33 cellular contexts compared by ENCODE assay signal in genomic region chr17:66094727-66095126, GRCh38.
A peak's percentile ranks its signal among the peaks of the same experiment; 100 is the strongest.
DNase-seq lines count a peak whose midpoint lies in the region; ATAC-seq, FAIRE-seq and TF ChIP-seq lines count a peak whose summit lies in the region.
"Had no signal": no experiment of that assay in that cellular context is flagged by ENCODE, and none has a peak within 500 bp of the region (broad histone marks: within the 10 kb centered on the region; RNA-seq: fewer than 3 reads in every experiment).

No MANE protein-coding gene starts in this region.

- TF ChIP-seq EP300 in HepG2 (IDR thresholded peaks at IDR 0.05; ENCODE audit: low read depth in 2 of 2, low read length in 2 of 2) (no peak), HepG2 (CRISPR knock-in tag; IDR thresholded peaks at IDR 0.05; ENCODE audit: borderline replicate concordance) (no peak), A549 (IDR thresholded peaks at IDR 0.05) (no peak)

- no peak overlapping the region for H4K8ac ChIP-seq in IMR-90 (ENCODE audit: low read depth in 2 of 2, low read length in 2 of 2)

- H3K9ac ChIP-seq in HepG2 (ENCODE audit: insufficient read depth, low read depth, low read length), result no peak overlapping the region
- no peak overlapping the region for H3K9ac ChIP-seq in IMR-90 (ENCODE audit: low read depth, low read length)
- H3K9ac ChIP-seq: BLaER1; BLaER1 treated with 17β-estradiol and CSF1 and Interleukin-3, amounts not matched to agents 10 nM and 100 nM had no signal

- ATAC-seq in HepG2, result no peak
- ATAC-seq in right lobe of liver, result no peak
- ATAC-seq in A549, result no peak
- no peak for ATAC-seq in IMR-90 (ENCODE audit: low read depth)
- ATAC-seq in lower lobe of right lung, result no peak
- ATAC-seq: CD8-positive, alpha-beta T cell had no signal

- no peaks in the 10 kb centered on the region for H3K36me3 ChIP-seq in HepG2 (replicated peaks in 1 of 2; ENCODE audit: control insufficient read depth in 1 of 2, insufficient read depth in 2 of 2, low read length in 2 of 2)
- no peaks in the 10 kb centered on the region for H3K36me3 ChIP-seq in right lobe of liver
- H3K36me3 ChIP-seq in IMR-90 (ENCODE audit: control insufficient read depth, insufficient read depth, low read length), result no peaks in the 10 kb centered on the region
- H3K36me3 ChIP-seq in lower lobe of right lung, result peaks cover 14% of the 10 kb centered on the region
- peaks cover 7% of the 10 kb centered on the region for H3K36me3 ChIP-seq in A673 (ENCODE audit: insufficient read depth, low read length, poor library complexity, severe bottlenecking)
- H3K36me3 ChIP-seq: BE2C had no signal

- H3K9me3 ChIP-seq in HepG2 (ENCODE audit: low read length) (0 out of 2 replicates have a peak, but pooled peaks cover 3% of the 10 kb centered on the region), right lobe of liver (no peaks in the 10 kb centered on the region), A549 (no peaks in the 10 kb centered on the region; the same call in 2 of the 3 replicates), IMR-90 (ENCODE audit: control insufficient read depth, insufficient read depth, low read length) (no peaks in the 10 kb centered on the region; the same call in 1 of the 2 replicates), lower lobe of right lung (peaks cover 5% of the 10 kb centered on the region), A673 (ENCODE audit: low read depth, low read length, poor library complexity, severe bottlenecking) (peaks cover 8% of the 10 kb centered on the region)
- H3K9me3 ChIP-seq: BE2C had no signal

- CTCF ChIA-PET in HepG2 (lab: Yijun Ruan, JAX; ENCODE audit: low intra/inter-chr PET ratio, low total read pairs), result no interaction called here
- CTCF ChIA-PET in A549 (lab: Yijun Ruan, JAX), result no interaction called here
- CTCF ChIA-PET in IMR-90 (lab: Yijun Ruan, JAX), result no interaction called here
- CTCF ChIA-PET in A673 (lab: Charles Lee), result no interaction called here

- DNase-seq in HepG2 (ENCODE audit: low spot score), result no peak
- DNase-seq in right lobe of liver, result no peak
- DNase-seq in A549 (ENCODE audit: low read depth in 1 of 2, low spot score in 1 of 2), result no peak
- no peak for DNase-seq in H54 (ENCODE audit: insufficient read length, low spot score)
- no peak for DNase-seq in IMR-90
- DNase-seq in lower lobe of right lung, result no peak
- no peak for DNase-seq in NK-92 treated with Interleukin-12 subunit alpha and Interleukin-12 subunit beta, amount 100 ng/mL, for 24 hours (lab: John Stamatoyannopoulos, UW)
- no peak for DNase-seq in A673 (ENCODE audit: low spot score)
- DNase-seq: 8988T; ACHN; AML-193; BE2C; C1 segment of cervical spinal cord; Caco-2; Calu3; CD4-positive, alpha-beta memory T cell; CD4-positive, alpha-beta T cell; CD4-positive, CD25-positive, alpha-beta regulatory T cell; CD8-positive, alpha-beta memory T cell; CD8-positive, alpha-beta T cell; COR-L47; DMS 273 treated with DMSO at 0.1 percent for 48 hours; DMS153; DMS53; DMS79; DMS79 treated with DMSO at 0.1 percent for 48 hours; DND-41; EL had no signal

- H3K27ac ChIP-seq in HepG2 (ENCODE audit: extremely low read length, insufficient read depth, low read length) (no peak overlapping the region), right lobe of liver (no peak overlapping the region), A549 (no peak overlapping the region), IMR-90 (ENCODE audit: insufficient read depth, low read length) (no peak overlapping the region), lower lobe of right lung (no peak overlapping the region), A673 (ENCODE audit: low read depth, low read length, poor library complexity, severe bottlenecking) (no peak overlapping the region)
- H3K27ac ChIP-seq: 22Rv1; BLaER1; BLaER1 treated with 17β-estradiol and CSF1 and Interleukin-3, amounts not matched to agents 10 nM and 100 nM; C4-2B had no signal

- H4K20me1 ChIP-seq in HepG2 (ENCODE audit: insufficient read depth, low read length) (no peaks in the 10 kb centered on the region), IMR-90 (ENCODE audit: insufficient read depth, low read length) (no peaks in the 10 kb centered on the region)
- H4K20me1 ChIP-seq: BLaER1; BLaER1 treated with 17β-estradiol and CSF1 and Interleukin-3, amounts not matched to agents 10 nM and 100 nM had no signal

- no peak overlapping the region for H3K4me3 ChIP-seq in HepG2 (replicated peaks in 1 of 3; ENCODE audit: insufficient read depth in 1 of 3, low read depth in 2 of 3, low read length in 3 of 3)
- no peak overlapping the region for H3K4me3 ChIP-seq in right lobe of liver
- H3K4me3 ChIP-seq in A549, result no peak overlapping the region
- H3K4me3 ChIP-seq in IMR-90 (ENCODE audit: insufficient read depth, low read depth, low read length), result no peak overlapping the region
- H3K4me3 ChIP-seq in lower lobe of right lung, result no peak overlapping the region
- no peak overlapping the region for H3K4me3 ChIP-seq in A673 (ENCODE audit: low read depth, low read length, poor library complexity, severe bottlenecking)
- H3K4me3 ChIP-seq: BLaER1; BLaER1 treated with 17β-estradiol and CSF1 and Interleukin-3, amounts not matched to agents 10 nM and 100 nM had no signal

- H3K79me2 ChIP-seq in HepG2 (ENCODE audit: insufficient read depth, low read length), result no peaks in the 10 kb centered on the region

- H2AFZ ChIP-seq in HepG2 (ENCODE audit: low read length), result no peak overlapping the region
- no peak overlapping the region for H2AFZ ChIP-seq in IMR-90 (replicated peaks; ENCODE audit: low read length, poor library complexity)

- H3K56ac ChIP-seq in IMR-90 (ENCODE audit: extremely low read depth, insufficient read depth, low read length), result no peak overlapping the region

- no peak overlapping the region for H4K5ac ChIP-seq in IMR-90 (ENCODE audit: low read depth, low read length)

- no peak overlapping the region for H4K91ac ChIP-seq in IMR-90 (ENCODE audit: insufficient read depth, low read depth, low read length)

- H2AK9ac ChIP-seq in IMR-90 (replicated peaks; ENCODE audit: low read depth, low read length, poor library complexity), result no peak overlapping the region

- in situ Hi-C loops in HepG2 (cut with HindIII; ENCODE audit: extremely low pct_ligation_motif_present, low pct_unique_long_range_greater_than_20kb), result no loop called here
- in situ Hi-C loops in IMR-90 (cut with MboI; ENCODE audit: low sequenced_read_pairs), result no loop called here

- H2BK20ac ChIP-seq in IMR-90 (ENCODE audit: low read depth, low read length), result no peak overlapping the region

- H3K4me2 ChIP-seq in HepG2 (ENCODE audit: low read depth, low read length) (no peak overlapping the region), A549 (no peak overlapping the region), IMR-90 (ENCODE audit: low read depth, low read length) (no peak overlapping the region)
- H3K4me2 ChIP-seq: BLaER1; BLaER1 treated with 17β-estradiol and CSF1 and Interleukin-3, amounts not matched to agents 10 nM and 100 nM had no signal

- no peak overlapping the region for H3K23ac ChIP-seq in IMR-90 (ENCODE audit: low read depth, low read length)

- H3K18ac ChIP-seq in IMR-90 (ENCODE audit: low read depth, low read length), result no peak overlapping the region

- H3K79me1 ChIP-seq in IMR-90 (ENCODE audit: low read depth in 1 of 2, low read length in 2 of 2), result no peaks in the 10 kb centered on the region

- intact Hi-C loops in HepG2 (cut with micrococcal nuclease; ENCODE audit: unreplicated experiment) (no loop called here), right lobe of liver (cut with DNase I) (no loop called here), IMR-90 (cut with micrococcal nuclease) (no loop called here), lower lobe of right lung (cut with DNase I) (no loop called here), A673 (cut with micrococcal nuclease; ENCODE audit: unreplicated experiment) (no loop called here)

- TF ChIP-seq RAD21 in HepG2 (CRISPR knock-in tag; IDR thresholded peaks at IDR 0.05), result no peak
- TF ChIP-seq RAD21 in A549 (conservative IDR thresholded peaks at IDR 0.05 in 1 of 2, IDR thresholded peaks at IDR 0.05 in 1 of 2), result no peak
- no peak for TF ChIP-seq RAD21 in IMR-90 (IDR thresholded peaks at IDR 0.05; ENCODE audit: low read length)

- no peak overlapping the region for H2BK5ac ChIP-seq in IMR-90 (ENCODE audit: low read depth, low read length, poor library complexity, severe bottlenecking)

- no peak overlapping the region for H2BK120ac ChIP-seq in IMR-90 (ENCODE audit: low read depth, low read length)

- H3K4me1 ChIP-seq in HepG2 (ENCODE audit: insufficient read depth, low read length), result 0 out of 2 replicates have a peak, but pooled peaks cover 6% of the 10 kb centered on the region
- no peaks in the 10 kb centered on the region for H3K4me1 ChIP-seq in right lobe of liver
- H3K4me1 ChIP-seq in A549, result no peaks in the 10 kb centered on the region
- H3K4me1 ChIP-seq in IMR-90 (ENCODE audit: control insufficient read depth, insufficient read depth, low read length), result peaks cover 2% of the 10 kb centered on the region; the same call in 1 of the 2 replicates
- H3K4me1 ChIP-seq in lower lobe of right lung, result no peaks in the 10 kb centered on the region
- H3K4me1 ChIP-seq in A673 (ENCODE audit: insufficient read depth, low read length, poor library complexity, severe bottlenecking), result no peaks in the 10 kb centered on the region
- H3K4me1 ChIP-seq: BE2C; BLaER1; BLaER1 treated with 17β-estradiol and CSF1 and Interleukin-3, amounts not matched to agents 10 nM and 100 nM had no signal

- H3K9me1 ChIP-seq in IMR-90 (ENCODE audit: insufficient read depth, low read length), result no peaks in the 10 kb centered on the region

- H3K14ac ChIP-seq in IMR-90 (replicated peaks; ENCODE audit: low read depth, low read length), result no peak overlapping the region

- no TSS peak for BruUV-seq in HepG2 (replicated peaks; lab: Mats Ljungman, UMichigan)
- no TSS peak for BruUV-seq in IMR-90 (replicated peaks; lab: Mats Ljungman, UMichigan)
- no TSS peak for BruUV-seq in A673 (replicated peaks; lab: Mats Ljungman, UMichigan)

- TF ChIP-seq POLR2A in HepG2 (IDR thresholded peaks at IDR 0.05; ENCODE audit: insufficient read depth in 1 of 2, low read depth in 2 of 2, low read length in 2 of 2) (no peak), right lobe of liver (IDR thresholded peaks at IDR 0.05) (no peak), A549 (IDR thresholded peaks at IDR 0.05; ENCODE audit: low read length) (no peak), H54 (IDR thresholded peaks at IDR 0.05; ENCODE audit: low read depth, low read length) (no peak), IMR-90 (IDR thresholded peaks at IDR 0.05; ENCODE audit: low read depth, low read length) (no peak)

- H3K27me3 ChIP-seq in HepG2 (ENCODE audit: control insufficient read depth in 1 of 2, insufficient read depth in 2 of 2, low read length in 2 of 2), result no peaks in the 10 kb centered on the region
- H3K27me3 ChIP-seq in right lobe of liver, result no peaks in the 10 kb centered on the region
- no peaks in the 10 kb centered on the region for H3K27me3 ChIP-seq in IMR-90 (ENCODE audit: control insufficient read depth, insufficient read depth, low read length)
- no peaks in the 10 kb centered on the region for H3K27me3 ChIP-seq in lower lobe of right lung (ENCODE audit: low read depth)
- no peaks in the 10 kb centered on the region for H3K27me3 ChIP-seq in A673 (replicated peaks; ENCODE audit: insufficient read depth, low read depth, low read length, poor library complexity)
- H3K27me3 ChIP-seq: BLaER1; BLaER1 treated with 17β-estradiol and CSF1 and Interleukin-3, amounts not matched to agents 10 nM and 100 nM had no signal

- no peak overlapping the region for H2AK5ac ChIP-seq in IMR-90 (ENCODE audit: low read depth, low read length)

- H2BK15ac ChIP-seq in IMR-90 (ENCODE audit: low read depth, low read length), result no peak overlapping the region

- dilution Hi-C loops in IMR-90 (cut with HindIII; ENCODE audit: low sequenced_read_pairs, unreplicated experiment), result no loop called here

- no peak overlapping the region for H3K4ac ChIP-seq in IMR-90 (ENCODE audit: low read depth, low read length)

- POLR2A ChIA-PET in HepG2 (lab: Yijun Ruan, JAX), result no interaction called here
- POLR2A ChIA-PET in A549 (lab: Yijun Ruan, JAX), result no interaction called here
- POLR2A ChIA-PET in IMR-90 (lab: Charles Lee; ENCODE audit: unreplicated experiment), result no interaction called here
- POLR2A ChIA-PET in A673 (lab: Charles Lee; ENCODE audit: low non-redundant PET), result no interaction called here

- FAIRE-seq in HepG2 (lab: Jason Lieb, UNC) (no peak), A549 (lab: Jason Lieb, UNC) (peak; percentile 28), H54 (lab: Jason Lieb, UNC) (peak; percentile 11)
- FAIRE-seq: D721Med had no signal

- 90% methylated on average over 4 of the region's 4 CpGs for WGBS in HepG2 (ENCODE audit: low lambda C conversion rate)
- WGBS in right lobe of liver (ENCODE audit: insufficient coverage, low coverage, low lambda C conversion rate, missing lambda C conversion rate), result 100% methylated on average over 4 of the region's 4 CpGs
- WGBS in A549 (ENCODE audit: missing lambda C conversion rate), result 93% methylated on average over 4 of the region's 4 CpGs
- WGBS in IMR-90 (ENCODE audit: extremely low coverage in 2 of 2, insufficient read length in 1 of 2), 2 experiments, result no CpG with 5 or more reads among the region's 4 CpGs

- no peak for TF ChIP-seq CTCF in HepG2 (CRISPR knock-in tag; IDR thresholded peaks at IDR 0.05)
- TF ChIP-seq CTCF in right lobe of liver (IDR thresholded peaks at IDR 0.05), result no peak
- TF ChIP-seq CTCF in A549 (IDR thresholded peaks at IDR 0.05), result no peak
- TF ChIP-seq CTCF in IMR-90 (conservative IDR thresholded peaks at IDR 0.05; ENCODE audit: low read depth, low read length), result no peak
- TF ChIP-seq CTCF in lower lobe of right lung (IDR thresholded peaks at IDR 0.05), result no peak
- no peak for TF ChIP-seq CTCF in A673 (conservative IDR thresholded peaks at IDR 0.05; ENCODE audit: low read depth, low read length)

Comparison
In these comparisons a context has a peak if more than half of its experiments do, and no peak if none do; other contexts are left out.
1. Of the 38 proteins assayed by ChIP-seq in both HepG2 and A549: peak only in HepG2: none; only in A549: none; in both: MAFK; in neither: 37.